ENCODE assay signal across 13 cellular contexts in the genomic region with DNA sequence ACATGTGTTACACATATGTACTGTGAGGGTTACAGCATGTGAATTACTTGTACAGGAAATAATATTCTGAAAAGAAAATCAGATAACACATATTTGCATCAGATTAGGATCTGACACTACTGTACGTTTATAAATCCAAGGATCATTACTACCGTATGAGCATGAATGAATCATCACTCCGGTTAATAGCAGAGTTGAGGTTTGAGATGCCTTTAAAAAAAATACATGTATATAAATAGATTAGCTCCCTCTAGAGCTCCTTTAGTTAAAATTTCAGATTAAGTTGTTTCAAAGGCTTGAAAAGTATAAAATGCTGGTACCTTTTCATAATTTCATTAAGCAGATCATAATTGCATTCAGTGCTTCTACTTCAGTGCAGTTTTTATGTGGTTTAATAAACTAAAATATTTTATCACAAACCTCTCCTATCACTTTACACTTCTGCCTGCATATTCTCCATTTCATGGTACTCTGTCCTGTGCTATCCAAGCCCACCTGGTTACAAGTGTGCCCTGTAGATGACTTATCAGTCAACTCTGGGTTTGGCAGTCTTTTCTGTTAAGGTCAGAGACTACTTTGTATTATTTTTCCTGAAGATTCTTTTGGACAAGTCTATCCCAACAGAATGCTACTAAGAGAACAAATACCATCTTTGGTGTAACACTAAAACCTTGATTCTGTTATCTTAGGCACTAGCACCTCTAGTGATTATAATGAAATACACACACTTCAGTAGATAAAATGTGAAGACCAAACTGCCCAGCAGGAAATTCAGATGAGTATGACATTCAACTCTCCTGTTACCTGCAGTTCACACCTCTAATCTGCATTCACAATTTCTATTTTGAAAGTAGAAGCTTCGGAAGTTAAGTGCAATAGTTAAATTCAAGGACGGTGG. TPM values are rescaled to one million over a fixed set of nuclear protein-coding genes. Genes with fewer than 3 reads are reported as not detected.
DNase-seq lines count a peak whose midpoint lies in the region; ATAC-seq, FAIRE-seq and TF ChIP-seq lines count a peak whose summit lies in the region.
"Had no signal": no experiment of that assay in that cellular context is flagged by ENCODE, and none has a peak within 500 bp of the region (broad histone marks: within the 10 kb centered on the region; RNA-seq: fewer than 3 reads in every experiment).

No MANE protein-coding gene starts in this region.

- intact Hi-C loops in HCT116 (cut with micrococcal nuclease): no loop called here

- H3K9ac ChIP-seq in HCT116 (ENCODE audit: low read length) (no peak overlapping the region), adipocyte (ENCODE audit: low read length) (no peak overlapping the region)

- H3K27me3 ChIP-seq in HCT116 (ENCODE audit: insufficient read depth, low read length) (no peaks in the 10 kb centered on the region), adipocyte (replicated peaks; ENCODE audit: control insufficient read depth, insufficient read depth, low read length) (no peaks in the 10 kb centered on the region)

- no peak for FAIRE-seq in GM12891 (lab: Jason Lieb, UNC)
- FAIRE-seq: HepG2 had no signal

- H3K4me1 ChIP-seq in HCT116 (ENCODE audit: control insufficient read depth in 1 of 2, insufficient read depth in 2 of 2, low read length in 2 of 2): peaks cover 11 to 16% of the 10 kb centered on the region in 2 experiments
- peaks cover 10% of the 10 kb centered on the region for H3K4me1 ChIP-seq in adipocyte (ENCODE audit: control insufficient read depth, insufficient read depth, low read length)

- TF ChIP-seq POLR2A in HCT116 (IDR thresholded peaks at IDR 0.05; ENCODE audit: borderline replicate concordance, extremely low read depth, insufficient read depth, insufficient read length): no peak
- TF ChIP-seq POLR2A in GM12891 (IDR thresholded peaks at IDR 0.05; ENCODE audit: low read depth, low read length): no peak

- POLR2A ChIA-PET in AG04449 (lab: Yijun Ruan, JAX) (no interaction called here), HCT116 (lab: Charles Lee) (interaction anchor here (0.6 kb wide), 1 partner anchor 207 kb away, joined by 4 read pairs; no protein-coding TSS in a partner anchor)

- no peaks in the 10 kb centered on the region for H3K79me2 ChIP-seq in HCT116 (ENCODE audit: insufficient read depth, low read length)

- TF ChIP-seq CTCF in AG04449 (IDR thresholded peaks at IDR 0.05; ENCODE audit: insufficient read depth, low read length, missing control alignments) (no peak), HCT116 (IDR thresholded peaks at IDR 0.05 in 2 of 3, conservative IDR thresholded peaks at IDR 0.05 in 1 of 3; ENCODE audit: borderline replicate concordance in 1 of 3, insufficient read depth in 1 of 3, low read depth in 2 of 3, low read length in 2 of 3) (peak in 2 of 3 experiments; percentile 11 to 21; a peak in 3 of 6 replicates)

- no peaks in the 10 kb centered on the region for H4K20me1 ChIP-seq in HCT116 (ENCODE audit: insufficient read depth)

- no TSS peak for BruUV-seq in HCT116 (replicated peaks; lab: Mats Ljungman, UMichigan)

- TF ChIP-seq RAD21 in HCT116 (IDR thresholded peaks at IDR 0.05; ENCODE audit: low read depth): peak; percentile 33

- H3K4me3 ChIP-seq in AG04449 (ENCODE audit: low read depth, low read length) (no peak overlapping the region), HCT116 (replicated peaks in 1 of 2; ENCODE audit: low read depth in 1 of 2, low read length in 2 of 2) (no peak overlapping the region), adipocyte (ENCODE audit: low read length) (no peak overlapping the region)

- ATAC-seq in HCT116: peak; percentile 70
- no peak for ATAC-seq in HG03439 (IDR thresholded peaks at IDR 0.05; ENCODE audit: unreplicated experiment)
- ATAC-seq: effector memory CD8-positive, alpha-beta T cell; HepG2; left ventricle myocardium superior had no signal

- no peak overlapping the region for H2AFZ ChIP-seq in HCT116 (ENCODE audit: low read depth, low read length, poor library complexity, severe bottlenecking)

- RAD21 ChIA-PET in HCT116 (lab: Charles Lee; ENCODE audit: low non-redundant PET in 1 of 2, low total read pairs in 2 of 2, uncharacterized antibody in 2 of 2, unreplicated experiment in 2 of 2): interaction anchor here in 1 of 2 experiments (1.1 kb wide), 1 partner anchor 697 kb away, joined by 3 read pairs; no protein-coding TSS in a partner anchor

- DNase-seq in AG04449 (ENCODE audit: low read depth, low spot score): peak; percentile 12
- DNase-seq in HCT116 (ENCODE audit: low read depth, low spot score): no peak
- peak; percentile 63 for DNase-seq in adipocyte (ENCODE audit: low read depth)
- peak; percentile 47 for DNase-seq in glomerular visceral epithelial cell (ENCODE audit: extremely low spot score)
- DNase-seq in DMS79 treated with DMSO at 0.1 percent for 48 hours (lab: John Stamatoyannopoulos, UW): no peak
- no peak for DNase-seq in GM12891 (ENCODE audit: insufficient read length, low spot score)
- DNase-seq in CD1c-positive myeloid dendritic cell (ENCODE audit: extremely low spot score): no peak
- DNase-seq: effector memory CD8-positive, alpha-beta T cell; left ventricle myocardium superior; NCI-H446; retina had no signal

- peak overlapping the region; percentile 33; the same call in 1 of the 2 replicates for H3K4me2 ChIP-seq in HCT116 (ENCODE audit: low read length)

- H3K27ac ChIP-seq in HCT116 (ENCODE audit: low read depth, low read length): peak overlapping the region; percentile 23; the same call in 1 of the 2 replicates

- H3K9me3 ChIP-seq in HCT116 (ENCODE audit: control insufficient read depth in 1 of 2, insufficient read depth in 1 of 2, low read depth in 1 of 2, low read length in 2 of 2): no peaks in the 10 kb centered on the region
- H3K9me3 ChIP-seq in adipocyte (ENCODE audit: control insufficient read depth, low read length): no peaks in the 10 kb centered on the region

- CTCF ChIA-PET in AG04449 (lab: Yijun Ruan, JAX) (interaction anchor here (0.7 to 5.0 kb wide), 11 partner anchors 11 to 207 kb away, joined by 3 to 41 read pairs (median 4); a partner anchor contains a TSS), HCT116 (lab: Charles Lee) (interaction anchor here (0.6 to 3.7 kb wide), 6 partner anchors 12 to 1111 kb away, joined by 3 to 16 read pairs (median 4); a partner anchor contains a TSS)

- no peaks in the 10 kb centered on the region for H3K9me2 ChIP-seq in HCT116 (ENCODE audit: insufficient read depth)

- H3K36me3 ChIP-seq in HCT116 (ENCODE audit: control insufficient read depth in 1 of 2, insufficient read depth in 2 of 2, low read length in 2 of 2): no peaks in the 10 kb centered on the region
- H3K36me3 ChIP-seq in adipocyte (ENCODE audit: control insufficient read depth, insufficient read depth, low read length, severe bottlenecking): no peaks in the 10 kb centered on the region

TF ChIP-seq in HCT116, 20 proteins besides CTCF, POLR2A, EP300 and RAD21:
- TF ChIP-seq FOSL1 (IDR thresholded peaks at IDR 0.05; ENCODE audit: low read depth) (peak; percentile 45; the same call in 1 of the 2 replicates), SP1 (IDR thresholded peaks at IDR 0.05; ENCODE audit: low read depth) (no peak)

TF ChIP-seq in GM12891, 5 proteins besides CTCF, POLR2A, EP300 and RAD21:
- TF ChIP-seq POLR2AphosphoS5 (IDR thresholded peaks at IDR 0.05; ENCODE audit: low read depth, low read length) (no peak), PAX5 (IDR thresholded peaks at IDR 0.05; ENCODE audit: insufficient read depth, low read length, severe bottlenecking) (no peak), SPI1 (IDR thresholded peaks at IDR 0.05; ENCODE audit: low read depth, low read length) (no peak), POU2F2 (IDR thresholded peaks at IDR 0.05; ENCODE audit: low read depth, low read length) (no peak), TAF1 (IDR thresholded peaks at IDR 0.05; ENCODE audit: low read depth, low read length) (no peak)

RNA-seq across cellular contexts. Expression of a gene that starts 48.0 kb away (rescaled TPM):
- 0.44 TPM for total RNA-seq in HCT116 (2021; ENCODE audit: unreplicated experiment)
- under 0.01 and 0.01 TPM in 2 replicates for polyA plus RNA-seq in HCT116 (2012)
- polyA plus RNA-seq in GM12891 (2012; ENCODE audit: low read depth, missing spikeins): 0.04 TPM

Comparison
In these comparisons a context has a peak if more than half of its experiments do, and no peak if none do; other contexts are left out.
1. DNase-seq: peak in AG04449 (single experiment), adipocyte (single experiment) and glomerular visceral epithelial cell (single experiment); none in HCT116 (single experiment), DMS79 treated with DMSO at 0.1 percent for 48 hours (single experiment), GM12891 (single experiment) and CD1c-positive myeloid dendritic cell (single experiment).